27 cellular contexts compared by ENCODE assay signal in genomic region chr13:112804374-112804773, GRCh38.
A peak's percentile ranks its signal among the peaks of the same experiment; 100 is the strongest.
DNase-seq lines count a peak whose midpoint lies in the region; ATAC-seq and TF ChIP-seq lines count a peak whose summit lies in the region.
"Had no signal": no experiment of that assay in that cellular context is flagged by ENCODE, and none has a peak within 500 bp of the region (broad histone marks: within the 10 kb centered on the region; RNA-seq: fewer than 3 reads in every experiment).

No MANE protein-coding gene starts in this region.

- no peak overlapping the region for H3K27ac ChIP-seq in CD4-positive, alpha-beta memory T cell (ENCODE audit: low read depth, low read length)
- H3K27ac ChIP-seq in osteoblast (ENCODE audit: low read depth, low read length) (no peak overlapping the region), transverse colon (no peak overlapping the region), Peyer's patch (no peak overlapping the region)
- H3K27ac ChIP-seq: gastroesophageal sphincter, GM23248, PC-9, upper lobe of left lung had no signal

- TF ChIP-seq CTCF in Loucy (conservative IDR thresholded peaks at IDR 0.05; ENCODE audit: low read length) (no peak), osteoblast (IDR thresholded peaks at IDR 0.05; ENCODE audit: extremely low read depth, low read depth, low read length) (no peak), transverse colon (IDR thresholded peaks at IDR 0.05) (no peak), Peyer's patch (IDR thresholded peaks at IDR 0.05) (no peak)

- no peaks in the 10 kb centered on the region for H3K9me3 ChIP-seq in CD4-positive, alpha-beta memory T cell (ENCODE audit: control insufficient read depth in 1 of 2, low read length in 2 of 2)
- no peaks in the 10 kb centered on the region for H3K9me3 ChIP-seq in Loucy (ENCODE audit: insufficient read depth, low read depth, low read length)
- H3K9me3 ChIP-seq in osteoblast (ENCODE audit: low read depth, low read length), result no peaks in the 10 kb centered on the region
- no peaks in the 10 kb centered on the region for H3K9me3 ChIP-seq in transverse colon
- H3K9me3 ChIP-seq in Peyer's patch, result no peaks in the 10 kb centered on the region
- H3K9me3 ChIP-seq: gastroesophageal sphincter, upper lobe of left lung had no signal

- no peak overlapping the region for H3K4me3 ChIP-seq in CD4-positive, alpha-beta memory T cell (ENCODE audit: low read length in 2 of 2)
- H3K4me3 ChIP-seq in Loucy (ENCODE audit: low read length, poor library complexity, severe bottlenecking), result no peak overlapping the region
- no peak overlapping the region for H3K4me3 ChIP-seq in osteoblast (ENCODE audit: insufficient read depth, low read length)
- H3K4me3 ChIP-seq in transverse colon, result no peak overlapping the region
- H3K4me3 ChIP-seq in Peyer's patch, result no peak overlapping the region
- H3K4me3 ChIP-seq: gastroesophageal sphincter, GM23248, PC-9, upper lobe of left lung had no signal

- no peaks in the 10 kb centered on the region for H3K4me1 ChIP-seq in CD4-positive, alpha-beta memory T cell (ENCODE audit: insufficient read depth, low read length)
- H3K4me1 ChIP-seq in Loucy (ENCODE audit: insufficient read depth, low read length, poor library complexity, severe bottlenecking) (peaks cover 10% of the 10 kb centered on the region), osteoblast (ENCODE audit: insufficient read depth, low read length) (no peaks in the 10 kb centered on the region), transverse colon (no peaks in the 10 kb centered on the region), Peyer's patch (no peaks in the 10 kb centered on the region)
- H3K4me1 ChIP-seq: upper lobe of left lung had no signal

- no peaks in the 10 kb centered on the region for H3F3A ChIP-seq in Loucy (ENCODE audit: low read depth)

- no peak for TF ChIP-seq POLR2A in transverse colon (IDR thresholded peaks at IDR 0.05)
- no peak for TF ChIP-seq POLR2A in Peyer's patch (IDR thresholded peaks at IDR 0.05)

- H3K4me1 Mint-ChIP-seq in CD4-positive, alpha-beta memory T cell, result peaks cover 0 to 3% (median under 1%) of the 10 kb centered on the region in 4 donors
- H3K4me1 Mint-ChIP-seq: activated naive CD4-positive, alpha-beta T cell treated with anti-CD3 and anti-CD28 coated beads, Interleukin-2, amount 10 ng/mL, durations not matched to agents 7 days and 5 days; T-helper 17 cell had no signal

- no peak for TF ChIP-seq EP300 in transverse colon (IDR thresholded peaks at IDR 0.05; ENCODE audit: low read depth)

- no peak overlapping the region for H2AFZ ChIP-seq in Loucy (ENCODE audit: low read length)
- H2AFZ ChIP-seq in osteoblast (ENCODE audit: low read length), result no peak overlapping the region
- H2AFZ ChIP-seq: GM23248, PC-9 had no signal

- H3K4me3 Mint-ChIP-seq in CD4-positive, alpha-beta memory T cell, result no peak overlapping the region
- H3K4me3 Mint-ChIP-seq: activated CD4-positive, alpha-beta memory T cell treated with anti-CD3 and anti-CD28 coated beads for 36 hours; activated naive CD4-positive, alpha-beta T cell treated with anti-CD3 and anti-CD28 coated beads, Interleukin-2, amount 10 ng/mL, durations not matched to agents 7 days and 5 days; activated T-helper 17 cell treated with anti-CD3 and anti-CD28 coated beads, Interleukin-2, amount 50 U/mL, for 72 hours; memory B cell; stimulated activated effector memory CD8-positive, alpha-beta T cell treated with anti-CD3 and anti-CD28 coated beads, Interleukin-12 subunit alpha, Interleukin-12 subunit beta, amount 100 ng/mL, for 72 hours; T-helper 17 cell had no signal

- in situ Hi-C loops in transverse colon (cut with MboI; ENCODE audit: low pct_ligation_motif_present in 1 of 4, low pct_unique_long_range_greater_than_20kb in 1 of 4, low sequenced_read_pairs in 3 of 4), result no loop called here

- ATAC-seq in HG03280 (IDR thresholded peaks at IDR 0.05; ENCODE audit: unreplicated experiment), result no peak
- ATAC-seq: activated T-helper 17 cell treated with anti-CD3 and anti-CD28 coated beads, Interleukin-2, amount 50 U/mL, for 72 hours; gastroesophageal sphincter; left colon; stimulated activated effector memory CD8-positive, alpha-beta T cell treated with anti-CD3 and anti-CD28 coated beads, Interleukin-12 subunit alpha, Interleukin-12 subunit beta, amount 100 ng/mL, for 72 hours; T-helper 17 cell had no signal

- H4K20me1 ChIP-seq in Loucy (ENCODE audit: insufficient read depth, low read length, poor library complexity, severe bottlenecking) (no peaks in the 10 kb centered on the region), osteoblast (ENCODE audit: insufficient read depth, low read length) (no peaks in the 10 kb centered on the region)

- H3K27me3 ChIP-seq in CD4-positive, alpha-beta memory T cell (ENCODE audit: insufficient read depth, low read length), result no peaks in the 10 kb centered on the region
- H3K27me3 ChIP-seq in Loucy (ENCODE audit: insufficient read depth, low read length, poor library complexity, severe bottlenecking), result no peaks in the 10 kb centered on the region
- no peaks in the 10 kb centered on the region for H3K27me3 ChIP-seq in osteoblast (ENCODE audit: insufficient read depth, low read length)
- no peaks in the 10 kb centered on the region for H3K27me3 ChIP-seq in transverse colon
- H3K27me3 ChIP-seq in Peyer's patch, result no peaks in the 10 kb centered on the region
- H3K27me3 ChIP-seq: gastroesophageal sphincter, upper lobe of left lung had no signal

- peak overlapping the region; percentile 6 for H3K4me2 ChIP-seq in Loucy (ENCODE audit: low read depth, low read length, poor library complexity, severe bottlenecking)
- no peak overlapping the region for H3K4me2 ChIP-seq in osteoblast (ENCODE audit: insufficient read depth, low read length)
- H3K4me2 ChIP-seq: PC-9 had no signal

- no peaks in the 10 kb centered on the region for H3K9me2 ChIP-seq in Loucy (replicated peaks; ENCODE audit: low read depth, low read length)

- H3K9ac ChIP-seq in Loucy (ENCODE audit: low read depth, low read length, poor library complexity, severe bottlenecking), result no peak overlapping the region
- H3K9ac ChIP-seq: GM23248 had no signal

- H3K9me3 Mint-ChIP-seq in CD4-positive, alpha-beta memory T cell, result peaks cover 0 to 2% (median 0%) of the 10 kb centered on the region in 8 donors
- H3K9me3 Mint-ChIP-seq: activated T-helper 17 cell treated with anti-CD3 and anti-CD28 coated beads, Interleukin-2, amount 50 U/mL, for 72 hours; stimulated activated effector memory CD8-positive, alpha-beta T cell treated with anti-CD3 and anti-CD28 coated beads, Interleukin-12 subunit alpha, Interleukin-12 subunit beta, amount 100 ng/mL, for 72 hours had no signal

- intact Hi-C loops in CD4-positive, alpha-beta memory T cell (cut with micrococcal nuclease), result no loop called here
- intact Hi-C loops in transverse colon (cut with DNase I; ENCODE audit: low total_unique reads), result no loop called here

- H3K36me3 ChIP-seq in CD4-positive, alpha-beta memory T cell (ENCODE audit: insufficient read depth, low read length), result peaks cover 9% of the 10 kb centered on the region
- H3K36me3 ChIP-seq in Loucy (ENCODE audit: insufficient read depth, low read length), result peaks cover 7% of the 10 kb centered on the region; the same call in 1 of the 2 replicates
- no peaks in the 10 kb centered on the region for H3K36me3 ChIP-seq in osteoblast (ENCODE audit: insufficient read depth, low read length)
- H3K36me3 ChIP-seq in transverse colon, result no peaks in the 10 kb centered on the region
- H3K36me3 ChIP-seq in Peyer's patch, result peaks cover 0 to 12% (median 0%) of the 10 kb centered on the region in 3 donors

- H3K36me3 Mint-ChIP-seq in CD4-positive, alpha-beta memory T cell, result peaks cover 22 to 23% of the 10 kb centered on the region in 2 donors

- 77 to 85% methylated on average over 4 to 5 of the region's 5 CpGs for WGBS in transverse colon (ENCODE audit: low coverage in 1 of 2), 2 donors

- CTCF ChIA-PET in CD4-positive, alpha-beta memory T cell (lab: Charles Lee; ENCODE audit: partially characterized antibody), result interaction anchor here (0.9 kb wide), 1 partner anchor 164 kb away, joined by 6 read pairs; no protein-coding TSS in a partner anchor

- POLR2A ChIA-PET in CD4-positive, alpha-beta memory T cell (lab: Charles Lee; ENCODE audit: partially characterized antibody), result no interaction called here

- peak overlapping the region in 5 of 7 donors; percentile 13 to 63 (median 36) for H3K27ac Mint-ChIP-seq in CD4-positive, alpha-beta memory T cell
- H3K27ac Mint-ChIP-seq: activated CD4-positive, alpha-beta memory T cell treated with anti-CD3 and anti-CD28 coated beads for 36 hours; activated naive CD4-positive, alpha-beta T cell treated with anti-CD3 and anti-CD28 coated beads, Interleukin-2, amount 10 ng/mL, durations not matched to agents 7 days and 5 days; activated T-helper 17 cell treated with anti-CD3 and anti-CD28 coated beads, Interleukin-2, amount 50 U/mL, for 72 hours had no signal

- H3K79me2 ChIP-seq in Loucy (ENCODE audit: insufficient read depth, low read length) (no peaks in the 10 kb centered on the region), osteoblast (ENCODE audit: insufficient read depth, low read length) (no peaks in the 10 kb centered on the region)

- no peak for DNase-seq in CD4-positive, alpha-beta memory T cell
- DNase-seq in islet precursor cell (peak; percentile 53), osteoblast (ENCODE audit: insufficient read length, low spot score, missing footprints) (peak; percentile 80), transverse colon (no peak), Peyer's patch (no peak)
- no peak for DNase-seq in activated CD4-positive, alpha-beta T cell treated with anti-CD3 and anti-CD28 coated beads for 1 hour
- DNase-seq: activated CD4-positive, alpha-beta memory T cell treated with anti-CD3 and anti-CD28 coated beads for 36 hours; activated CD4-positive, CD25-positive, alpha-beta regulatory T cell treated with anti-CD3 and anti-CD28 coated beads, Interleukin-2, amount 50 U/mL, for 72 hours; activated naive CD4-positive, alpha-beta T cell treated with anti-CD3 and anti-CD28 coated beads, Interleukin-2, amount 10 ng/mL, durations not matched to agents 7 days and 5 days; amniotic stem cell; GM23248; hypothalamus; left colon; NCI-H1105 treated with DMSO at 0.1 percent for 48 hours; NCI-H1930; NCI-H2227 treated with DMSO at 0.1 percent for 48 hours; PC-9; Right ventricle myocardium superior; substantia nigra; T-helper 17 cell; upper lobe of left lung had no signal

- H3K27me3 Mint-ChIP-seq in CD4-positive, alpha-beta memory T cell, result no peaks in the 10 kb centered on the region
- H3K27me3 Mint-ChIP-seq: activated CD4-positive, alpha-beta memory T cell treated with anti-CD3 and anti-CD28 coated beads for 36 hours; activated naive CD4-positive, alpha-beta T cell treated with anti-CD3 and anti-CD28 coated beads, Interleukin-2, amount 10 ng/mL, durations not matched to agents 7 days and 5 days; activated T-helper 17 cell treated with anti-CD3 and anti-CD28 coated beads, Interleukin-2, amount 50 U/mL, for 72 hours; T-helper 17 cell had no signal

Comparison
In these comparisons a context has a peak if more than half of its experiments do, and no peak if none do; other contexts are left out.
1. DNase-seq: peak in islet precursor cell (single experiment) and osteoblast (single experiment); none in CD4-positive, alpha-beta memory T cell (0 of 5), activated CD4-positive, alpha-beta T cell treated with anti-CD3 and anti-CD28 coated beads for 1 hour (single experiment), transverse colon (single experiment) and Peyer's patch (0 of 3).